11 cellular contexts compared by ENCODE assay signal in the genomic region with DNA sequence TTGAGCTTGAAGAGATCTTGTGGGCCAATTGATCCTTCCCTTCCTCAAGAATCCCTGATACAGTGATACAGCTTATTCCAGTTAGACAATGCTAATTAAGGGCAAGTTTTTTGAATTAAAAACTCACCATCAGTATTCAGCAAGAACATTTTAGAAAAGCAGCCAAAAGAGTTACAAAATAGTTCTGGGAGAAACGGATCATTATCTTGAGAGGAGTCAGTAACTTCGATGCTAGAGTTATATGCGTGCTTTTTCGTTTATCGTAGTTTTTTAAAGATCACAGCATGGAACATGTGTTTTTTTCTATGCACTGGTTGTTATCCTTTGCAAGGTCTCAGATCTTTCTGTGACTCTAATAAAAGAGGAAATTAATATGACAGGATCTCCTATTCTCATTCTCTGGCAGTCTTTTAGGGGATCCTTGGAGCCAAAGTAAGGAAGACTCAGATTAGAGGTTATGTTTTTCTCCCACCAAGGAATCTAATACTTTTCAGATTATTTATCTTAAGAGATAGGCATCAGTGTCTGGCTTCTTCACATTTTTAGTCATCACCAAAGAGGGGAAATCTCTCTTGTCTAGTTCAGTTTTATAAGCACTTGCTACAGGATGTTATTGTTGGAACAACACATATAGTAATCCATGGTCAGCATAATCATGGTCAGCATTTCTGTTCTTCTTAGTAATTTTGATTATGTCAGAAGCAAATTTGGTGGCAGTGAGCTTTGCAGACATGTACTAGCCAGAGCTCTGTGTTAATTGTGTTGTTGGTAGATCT.
DNase-seq lines count a peak whose midpoint lies in the region; ATAC-seq, FAIRE-seq and TF ChIP-seq lines count a peak whose summit lies in the region.
"Had no signal": no experiment of that assay in that cellular context is flagged by ENCODE, and none has a peak within 500 bp of the region (broad histone marks: within the 10 kb centered on the region; RNA-seq: fewer than 3 reads in every experiment).

No MANE protein-coding gene starts in this region.

- H3K4me1 Mint-ChIP-seq in stimulated activated naive B cell treated with anti-CD40 and anti-IgM and Interleukin-4, amounts not matched to agents 10 μg/mL and 1 μg/mL and 100 μg/mL, for 72 hours, result no peaks in the 10 kb centered on the region

- TF ChIP-seq POLR2A in suprapubic skin (IDR thresholded peaks at IDR 0.05), result no peak

- H3K4me3 ChIP-seq in cardiac fibroblast (replicated peaks in 1 of 2; ENCODE audit: low read depth in 2 of 2, low read length in 2 of 2), result no peak overlapping the region
- no peak overlapping the region for H3K4me3 ChIP-seq in suprapubic skin

- H3K9me3 Mint-ChIP-seq in stimulated activated naive B cell treated with anti-CD40 and anti-IgM and Interleukin-4, amounts not matched to agents 10 μg/mL and 1 μg/mL and 100 μg/mL, for 72 hours, result peaks cover 0 to 1% of the 10 kb centered on the region in 2 donors
- H3K9me3 Mint-ChIP-seq: stimulated activated naive CD8-positive, alpha-beta T cell treated with anti-CD3 and anti-CD28 coated beads, Interleukin-15, Interleukin-2, amounts not matched to agents 100 ng/mL and 50 ng/mL, for 24 hours had no signal

- no peak overlapping the region for H3K4me3 Mint-ChIP-seq in stimulated activated naive B cell treated with anti-CD40 and anti-IgM and Interleukin-4, amounts not matched to agents 10 μg/mL and 1 μg/mL and 100 μg/mL, for 72 hours
- H3K4me3 Mint-ChIP-seq: IgD-negative memory B cell; stimulated activated naive CD8-positive, alpha-beta T cell treated with anti-CD3 and anti-CD28 coated beads, Interleukin-15, Interleukin-2, amounts not matched to agents 100 ng/mL and 50 ng/mL, for 24 hours had no signal

- peak overlapping the region; percentile 48 for H3K27ac ChIP-seq in suprapubic skin

- peaks cover 1 to 7% of the 10 kb centered on the region in 2 donors for H3K36me3 Mint-ChIP-seq in stimulated activated naive B cell treated with anti-CD40 and anti-IgM and Interleukin-4, amounts not matched to agents 10 μg/mL and 1 μg/mL and 100 μg/mL, for 72 hours

- H3K27me3 ChIP-seq in suprapubic skin, result no peaks in the 10 kb centered on the region

- no peak overlapping the region for H3K27ac Mint-ChIP-seq in stimulated activated naive B cell treated with anti-CD40 and anti-IgM and Interleukin-4, amounts not matched to agents 10 μg/mL and 1 μg/mL and 100 μg/mL, for 72 hours
- H3K27ac Mint-ChIP-seq: IgD-negative memory B cell; stimulated activated naive CD8-positive, alpha-beta T cell treated with anti-CD3 and anti-CD28 coated beads, Interleukin-15, Interleukin-2, amounts not matched to agents 100 ng/mL and 50 ng/mL, for 24 hours had no signal

- H3K4me1 ChIP-seq in suprapubic skin, result peaks cover 52% of the 10 kb centered on the region

- 48% methylated on average over 5 of the region's 5 CpGs for WGBS in suprapubic skin

- DNase-seq in cardiac fibroblast (ENCODE audit: low read depth in 2 of 2), result peak; percentile 61 to 85
- DNase-seq in suprapubic skin (ENCODE audit: low spot score in 2 of 2), result no peak
- DNase-seq in ureter (ENCODE audit: low spot score), result no peak
- no peak for DNase-seq in stimulated activated naive B cell treated with anti-CD40 and anti-IgM and Interleukin-4, amounts not matched to agents 10 μg/mL and 1 μg/mL and 100 μg/mL, for 72 hours

- ATAC-seq in HG02610 (IDR thresholded peaks at IDR 0.05; ENCODE audit: unreplicated experiment) (peak; percentile 53), HG02642 (IDR thresholded peaks at IDR 0.05; ENCODE audit: poor library complexity, unreplicated experiment) (no peak), HG02981 (IDR thresholded peaks at IDR 0.05; ENCODE audit: unreplicated experiment) (no peak)
- ATAC-seq in stimulated activated naive B cell treated with anti-CD40 and anti-IgM and Interleukin-4, amounts not matched to agents 10 μg/mL and 1 μg/mL and 100 μg/mL, for 72 hours (replicated peaks), result no peak

- no peaks in the 10 kb centered on the region for H3K36me3 ChIP-seq in suprapubic skin

- no peak for TF ChIP-seq CTCF in cardiac fibroblast (IDR thresholded peaks at IDR 0.05; ENCODE audit: low read depth, low read length)
- TF ChIP-seq CTCF in suprapubic skin (IDR thresholded peaks at IDR 0.05), result no peak

- peak; percentile 87 for FAIRE-seq in islet of Langerhans (lab: Jason Lieb, UNC)
- FAIRE-seq: RCC 7860 had no signal

- no peak for TF ChIP-seq EP300 in suprapubic skin (IDR thresholded peaks at IDR 0.05)

- no peaks in the 10 kb centered on the region for H3K27me3 Mint-ChIP-seq in stimulated activated naive B cell treated with anti-CD40 and anti-IgM and Interleukin-4, amounts not matched to agents 10 μg/mL and 1 μg/mL and 100 μg/mL, for 72 hours
- H3K27me3 Mint-ChIP-seq: IgD-negative memory B cell; stimulated activated naive CD8-positive, alpha-beta T cell treated with anti-CD3 and anti-CD28 coated beads, Interleukin-15, Interleukin-2, amounts not matched to agents 100 ng/mL and 50 ng/mL, for 24 hours had no signal

- no peaks in the 10 kb centered on the region for H3K9me3 ChIP-seq in suprapubic skin

Comparison
In these comparisons a context has a peak if more than half of its experiments do, and no peak if none do; other contexts are left out.
1. DNase-seq: peak in cardiac fibroblast (2 of 2); none in suprapubic skin (0 of 2), ureter (single experiment) and stimulated activated naive B cell treated with anti-CD40 and anti-IgM and Interleukin-4, amounts not matched to agents 10 μg/mL and 1 μg/mL and 100 μg/mL, for 72 hours (single experiment).